ENCODE assay signal across 11 cellular contexts in genomic region chr16:70714526-70715112, GRCh38. TPM values are rescaled to one million over a fixed set of nuclear protein-coding genes. Genes with fewer than 3 reads are reported as not detected.
A peak's percentile ranks its signal among the peaks of the same experiment; 100 is the strongest.
DNase-seq lines count a peak whose midpoint lies in the region; ATAC-seq and TF ChIP-seq lines count a peak whose summit lies in the region.
"Had no signal": no experiment of that assay in that cellular context is flagged by ENCODE, and none has a peak within 500 bp of the region (broad histone marks: within the 10 kb centered on the region; RNA-seq: fewer than 3 reads in every experiment).

No MANE protein-coding gene starts in this region.

- CTCF ChIA-PET in AG04450 (lab: Charles Lee): interaction anchor here (1.0 to 1.9 kb wide), 2 partner anchors 24 to 57 kb away, joined by 4 to 10 read pairs; no protein-coding TSS in a partner anchor

- H3K9me3 ChIP-seq in AG04450 (ENCODE audit: control insufficient read depth, insufficient read depth, low read length) (peaks cover 2% of the 10 kb centered on the region), WERI-Rb-1 (ENCODE audit: severe bottlenecking) (no peaks in the 10 kb centered on the region), heart right ventricle (peaks cover 0 to 2% (median 0%) of the 10 kb centered on the region in 11 donors), psoas muscle (no peaks in the 10 kb centered on the region)

- no peaks in the 10 kb centered on the region for H3K27me3 Mint-ChIP-seq in activated T-helper 17 cell treated with anti-CD3 and anti-CD28 coated beads, Interleukin-2, amount 50 U/mL, for 72 hours

- H3K4me3 ChIP-seq in AG04450 (ENCODE audit: low read depth, low read length): 0 out of 2 replicates have a peak overlapping the region, but pooled peaks have one; percentile 1
- H3K4me3 ChIP-seq in WERI-Rb-1 (ENCODE audit: low read depth, low read length): no peak overlapping the region
- H3K4me3 ChIP-seq in heart right ventricle: no peak overlapping the region
- H3K4me3 ChIP-seq in psoas muscle: peak overlapping the region; percentile 43

- no peaks in the 10 kb centered on the region for H3K27me3 ChIP-seq in AG04450 (ENCODE audit: control insufficient read depth, insufficient read depth, low read length)
- H3K27me3 ChIP-seq in WERI-Rb-1 (ENCODE audit: insufficient read depth, low read depth, severe bottlenecking): no peaks in the 10 kb centered on the region
- H3K27me3 ChIP-seq in heart right ventricle: no peaks in the 10 kb centered on the region
- H3K27me3 ChIP-seq in psoas muscle (ENCODE audit: insufficient read depth in 3 of 3, low read length in 2 of 3): no peaks in the 10 kb centered on the region

- POLR2A ChIA-PET in AG04450 (lab: Yijun Ruan, JAX): interaction anchor here (0.6 to 2.2 kb wide), 9 partner anchors 8 to 245 kb away, joined by 3 to 15 read pairs (median 7); no protein-coding TSS in a partner anchor

- no peak overlapping the region for H3K27ac Mint-ChIP-seq in activated T-helper 17 cell treated with anti-CD3 and anti-CD28 coated beads, Interleukin-2, amount 50 U/mL, for 72 hours

- H3K4me3 Mint-ChIP-seq in activated T-helper 17 cell treated with anti-CD3 and anti-CD28 coated beads, Interleukin-2, amount 50 U/mL, for 72 hours: no peak overlapping the region

- ATAC-seq in heart right ventricle: peak in 7 of 8 donors; percentile 8 to 49 (median 43)
- peak; percentile 3 to 57 (median 30) for ATAC-seq in psoas muscle
- no peak for ATAC-seq in activated T-helper 17 cell treated with anti-CD3 and anti-CD28 coated beads, Interleukin-2, amount 50 U/mL, for 72 hours (replicated peaks)

- no peaks in the 10 kb centered on the region for H3K4me1 Mint-ChIP-seq in activated T-helper 17 cell treated with anti-CD3 and anti-CD28 coated beads, Interleukin-2, amount 50 U/mL, for 72 hours

- peaks cover 7% of the 10 kb centered on the region for H3K36me3 Mint-ChIP-seq in activated T-helper 17 cell treated with anti-CD3 and anti-CD28 coated beads, Interleukin-2, amount 50 U/mL, for 72 hours (ENCODE audit: low read depth)

- DNase-seq in AG04450 (ENCODE audit: low read depth, low spot score): no peak
- DNase-seq in WERI-Rb-1: no peak
- DNase-seq in heart right ventricle: no peak
- DNase-seq in psoas muscle: no peak
- no peak for DNase-seq in GM19240 (ENCODE audit: insufficient read length, low spot score)
- DNase-seq in occipital lobe (lab: John Stamatoyannopoulos, UW): no peak
- no peak for DNase-seq in NCI-H226
- DNase-seq: AML-193; NCI-H774; stimulated activated CD4-positive, alpha-beta T cell treated with anti-CD3 and anti-CD28 coated beads, Interleukin-2, amount 100 ng/mL, for 24 hours had no signal

- H3K27ac ChIP-seq in AG04450 (ENCODE audit: low read depth, low read length) (peak overlapping the region; percentile 98), WERI-Rb-1 (peak overlapping the region; percentile 65), heart right ventricle (peak overlapping the region; percentile 23 to 86 (median 68)), psoas muscle (peak overlapping the region; percentile 99)

- H3K4me1 ChIP-seq in heart right ventricle: peaks cover 9 to 39% (median 28%) of the 10 kb centered on the region in 9 donors
- H3K4me1 ChIP-seq in psoas muscle: peaks cover 36% of the 10 kb centered on the region

- H3K36me3 ChIP-seq in WERI-Rb-1 (no peaks in the 10 kb centered on the region; the same call in 1 of the 2 replicates), heart right ventricle (peaks cover 0 to 12% (median 0%) of the 10 kb centered on the region in 9 donors), psoas muscle (ENCODE audit: insufficient read depth in 1 of 2, low read depth in 1 of 2) (no peaks in the 10 kb centered on the region)

- intact Hi-C loops in heart right ventricle (cut with DNase I) (no loop called here), psoas muscle (cut with DNase I) (loop anchor here (1.0 to 2.0 kb wide), 2 partner anchors 24 kb away; no protein-coding TSS in a partner anchor)

- no peaks in the 10 kb centered on the region for H3K9me3 Mint-ChIP-seq in activated T-helper 17 cell treated with anti-CD3 and anti-CD28 coated beads, Interleukin-2, amount 50 U/mL, for 72 hours

- WGBS in heart right ventricle, 2 donors: 73% methylated on average over 10 of the region's 10 CpGs
- 25 to 52% (median 29%) methylated on average over 10 of the region's 10 CpGs for WGBS in psoas muscle, 3 donors

- TF ChIP-seq CTCF in AG04450 (IDR thresholded peaks at IDR 0.05; ENCODE audit: low read depth, low read length) (no peak), WERI-Rb-1 (IDR thresholded peaks at IDR 0.05; ENCODE audit: low read depth, low read length) (peak; percentile 4; the same call in 1 of the 2 replicates), heart right ventricle (IDR thresholded peaks at IDR 0.05) (no peak), psoas muscle (IDR thresholded peaks at IDR 0.05) (no peak)

RNA-seq across cellular contexts. Expression of gene MTSS2, which starts 28.8 kb away (rescaled TPM):
- polyA plus RNA-seq in AG04450 (2011; rRNA removed) (57.9 and 80.1 TPM in 2 replicates), heart right ventricle (10 to 100 TPM; 39.0 to 39.7 TPM), psoas muscle (100 to 1,000 TPM in 1 of 3 donors, 10 to 100 TPM in 2; 50.0 to 120 (median 94.3) TPM)
- polyA minus RNA-seq in AG04450 (2011; rRNA and poly(A)+ RNA removed): 55.0 and 67.0 TPM in 2 replicates
- total RNA-seq in heart right ventricle (100 to 1,000 TPM in 2 of 10 donors, 10 to 100 TPM in 8; 39.8 to 121 (median 62.1) TPM), psoas muscle (100 to 1,000 TPM; 104 to 166 (median 110) TPM), occipital lobe (35.4 TPM)
- under 1 TPM; 0.11 to 0.67 TPM for total RNA-seq in activated T-helper 17 cell treated with anti-CD3 and anti-CD28 coated beads, Interleukin-2, amount 50 U/mL, for 72 hours

Comparison
In these comparisons a context has a peak if more than half of its experiments do, and no peak if none do; other contexts are left out.
1. H3K4me3 ChIP-seq: peak in AG04450 (single experiment) and psoas muscle (single experiment); none in WERI-Rb-1 (single experiment) and heart right ventricle (0 of 10).
2. RNA of gene MTSS2, which starts 28.8 kb away (total RNA-seq): 104 to 166 TPM in psoas muscle, 39.8 to 121 TPM in heart right ventricle and 35.4 TPM in occipital lobe (single experiment); 0.11 to 0.67 TPM in activated T-helper 17 cell treated with anti-CD3 and anti-CD28 coated beads, Interleukin-2, amount 50 U/mL, for 72 hours; every median in the first group is over 10 times any median in the second.
3. intact Hi-C loops: an anchor here in psoas muscle (1.0 to 2.0 kb wide); none called in heart right ventricle.
4. Peak in every context shown above with its lines, with median percentiles within 50 percentile points of each other: H3K27ac ChIP-seq.